Comparison of ENCODE assay signal across 28 cellular contexts in the genomic region with DNA sequence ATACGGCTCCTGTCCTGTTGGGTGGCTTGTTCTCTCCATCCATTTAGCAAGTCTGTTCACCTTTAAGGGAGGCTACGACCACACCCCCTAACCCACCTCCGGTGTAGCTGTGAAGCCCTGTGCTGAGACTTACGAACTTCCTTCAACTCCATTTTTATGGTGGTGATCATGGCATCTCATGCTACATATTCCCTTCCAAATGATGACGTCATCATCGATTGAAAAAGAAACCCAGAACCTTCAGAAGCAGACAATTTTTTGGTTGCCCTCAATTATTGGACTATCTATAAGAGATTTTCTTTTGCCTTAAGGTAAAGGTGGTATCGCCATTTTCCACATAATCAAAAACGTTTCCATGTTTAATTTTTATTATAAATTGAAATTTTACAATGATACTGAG.
"Had no signal": no experiment of that assay in that cellular context is flagged by ENCODE, and none has a peak within 500 bp of the region (broad histone marks: within the 10 kb centered on the region; RNA-seq: fewer than 3 reads in every experiment).

No MANE protein-coding gene starts in this region.

- DNase-seq: natural killer cell; occipital lobe; ovary; posterior cingulate gyrus; psoas muscle; right cardiac atrium; spleen; stimulated activated CD4-positive, alpha-beta T cell treated with anti-CD3 and anti-CD28 coated beads, Interleukin-12 subunit alpha, Interleukin-12 subunit beta, amount 100 ng/mL, for 4 hours; stimulated activated CD4-positive, alpha-beta T cell treated with anti-CD3 and anti-CD28 coated beads, Interleukin-1b, Interleukin-23, amount 100 ng/mL, for 48 hours; stimulated activated CD4-positive, alpha-beta T cell treated with anti-CD3 and anti-CD28 coated beads, Interleukin-4, amount 100 ng/mL, for 1 hour; stimulated activated CD4-positive, alpha-beta T cell treated with anti-CD3 and anti-CD28 coated beads, Interleukin-4, amount 100 ng/mL, for 4 hours; stimulated activated CD8-positive, alpha-beta memory T cell treated with anti-CD3 and anti-CD28 coated beads, Interleukin-4, amount 100 ng/mL, for 48 hours; stimulated activated naive CD4-positive, alpha-beta T cell; stimulated activated naive CD8-positive, alpha-beta T cell treated with anti-CD3 and anti-CD28 coated beads, Interleukin-15, amount 100 ng/mL, for 72 hours; stimulated activated naive CD8-positive, alpha-beta T cell treated with anti-CD3 and anti-CD28 coated beads, Interleukin-15, Interleukin-2, amounts not matched to agents 100 U/mL and 50 U/mL, for 24 hours; substantia nigra; testis; tibial artery; transverse colon; upper lobe of right lung; uterus had no signal

- H3K27me3 ChIP-seq: neural progenitor cell, ovary, spleen, suprapubic skin, testis, tibial artery, transverse colon, upper lobe of right lung, uterus had no signal

- H3K36me3 ChIP-seq: neural progenitor cell, ovary, spleen, suprapubic skin, tibial artery, transverse colon, upper lobe of right lung, uterus had no signal

- H3K9ac ChIP-seq: neural progenitor cell, parathyroid adenoma had no signal

- H2AFZ ChIP-seq: neural progenitor cell, parathyroid adenoma had no signal

- H3K4me1 ChIP-seq: parathyroid adenoma, psoas muscle, spleen, suprapubic skin, testis, tibial artery, transverse colon, upper lobe of right lung, uterus had no signal

- H3K4me3 ChIP-seq: neural progenitor cell, ovary, psoas muscle, skin epidermis, smooth muscle cell, spleen, suprapubic skin, testis, tibial artery, transverse colon, upper lobe of right lung, uterus had no signal

- H3K27ac ChIP-seq: neural progenitor cell, ovary, parathyroid adenoma, psoas muscle, skin epidermis, spleen, suprapubic skin, testis, tibial artery, transverse colon, upper lobe of right lung, uterus had no signal

- ATAC-seq: natural killer cell; psoas muscle; right cardiac atrium; sciatic nerve; stimulated activated memory B cell treated with anti-CD40 and anti-IgM and Interleukin-4, amounts not matched to agents 10 μg/mL and 1 μg/mL and 100 μg/mL, for 72 hours; stimulated activated naive CD8-positive, alpha-beta T cell treated with anti-CD3 and anti-CD28 coated beads, Interleukin-15, amount 100 ng/mL, for 72 hours; stimulated activated naive CD8-positive, alpha-beta T cell treated with anti-CD3 and anti-CD28 coated beads, Interleukin-15, Interleukin-2, amounts not matched to agents 100 U/mL and 50 U/mL, for 24 hours had no signal

- H3K9me3 ChIP-seq: ovary, psoas muscle, testis, transverse colon, upper lobe of right lung, uterus had no signal

- H3K4me2 ChIP-seq: neural progenitor cell, smooth muscle cell had no signal

- H3K79me2 ChIP-seq: parathyroid adenoma had no signal
